In the genomic region with DNA sequence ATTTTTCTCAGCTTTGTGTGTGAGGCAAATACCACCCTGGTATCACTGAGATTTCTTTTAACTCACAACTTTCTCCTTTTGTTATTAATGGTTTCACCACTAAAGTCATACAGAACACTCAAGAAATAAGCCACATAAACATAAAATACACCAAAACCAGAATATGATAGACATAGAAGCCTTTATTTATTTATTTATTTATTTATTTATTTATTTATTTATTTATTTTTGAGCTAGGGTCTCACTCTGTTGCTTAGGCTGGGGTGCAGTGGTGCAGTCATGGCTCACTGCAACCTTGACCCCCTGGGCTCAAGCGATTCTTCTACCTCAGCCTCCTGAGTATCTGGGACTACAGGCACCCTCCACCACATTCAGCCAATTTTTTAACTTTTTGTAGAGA, we compare ENCODE assay signal across 30 cellular contexts. TPM values are rescaled to one million over a fixed set of nuclear protein-coding genes. Genes with fewer than 3 reads are reported as not detected.
"Had no signal": no experiment of that assay in that cellular context is flagged by ENCODE, and none has a peak within 500 bp of the region (broad histone marks: within the 10 kb centered on the region; RNA-seq: fewer than 3 reads in every experiment).

No MANE protein-coding gene starts in this region.

- ATAC-seq: stimulated activated effector memory CD8-positive, alpha-beta T cell treated with anti-CD3 and anti-CD28 coated beads, Interleukin-12 subunit alpha, Interleukin-12 subunit beta, amount 100 ng/mL, for 72 hours; stimulated activated memory B cell treated with anti-CD40 and anti-IgM and Interleukin-4, amounts not matched to agents 10 μg/mL and 1 μg/mL and 100 μg/mL, for 72 hours; stimulated activated naive B cell treated with anti-CD40 and anti-IgM and Interleukin-4, amounts not matched to agents 10 μg/mL and 1 μg/mL and 100 μg/mL, for 72 hours; stimulated activated naive CD8-positive, alpha-beta T cell treated with anti-CD3 and anti-CD28 coated beads, Interleukin-15, amount 100 ng/mL, for 72 hours; stimulated activated naive CD8-positive, alpha-beta T cell treated with anti-CD3 and anti-CD28 coated beads, Interleukin-15, Interleukin-2, amounts not matched to agents 100 U/mL and 50 U/mL, for 24 hours; upper lobe of right lung had no signal

- H3K4me1 ChIP-seq: stomach, suprapubic skin, testis, thyroid gland, tibial artery, tibial nerve, transverse colon, upper lobe of left lung, upper lobe of right lung, uterus, vagina had no signal

- H3K27me3 Mint-ChIP-seq: stimulated activated memory B cell treated with anti-CD40 and anti-IgM and Interleukin-4, amounts not matched to agents 10 μg/mL and 1 μg/mL and 100 μg/mL, for 72 hours; stimulated activated naive B cell treated with anti-CD40 and anti-IgM and Interleukin-4, amounts not matched to agents 10 μg/mL and 1 μg/mL and 100 μg/mL, for 72 hours; stimulated activated naive CD8-positive, alpha-beta T cell treated with anti-CD3 and anti-CD28 coated beads, Interleukin-15, amount 100 ng/mL, for 72 hours; stimulated activated naive CD8-positive, alpha-beta T cell treated with anti-CD3 and anti-CD28 coated beads, Interleukin-15, Interleukin-2, amounts not matched to agents 100 ng/mL and 50 ng/mL, for 24 hours; type B pancreatic cell had no signal

- H3K36me3 Mint-ChIP-seq: stimulated activated effector memory CD8-positive, alpha-beta T cell treated with anti-CD3 and anti-CD28 coated beads, Interleukin-12 subunit alpha, Interleukin-12 subunit beta, amount 100 ng/mL, for 72 hours; stimulated activated memory B cell treated with anti-CD40 and anti-IgM and Interleukin-4, amounts not matched to agents 10 μg/mL and 1 μg/mL and 100 μg/mL, for 72 hours; type B pancreatic cell had no signal

- H3K9me3 ChIP-seq: stomach, suprapubic skin, testis, thoracic aorta, thyroid gland, tibial artery, tibial nerve, transverse colon, upper lobe of left lung, upper lobe of right lung, uterus, vagina had no signal

- H3K36me3 ChIP-seq: stomach, suprapubic skin, thoracic aorta, thyroid gland, tibial artery, tibial nerve, transverse colon, upper lobe of left lung, upper lobe of right lung, uterus, vagina had no signal

- DNase-seq: stimulated activated CD4-positive, alpha-beta T cell treated with anti-CD3 and anti-CD28 coated beads, Interleukin-2, amount 100 ng/mL, for 48 hours; stimulated activated CD4-positive, alpha-beta T cell treated with anti-CD3 and anti-CD28 coated beads, Interleukin-4, amount 100 ng/mL, for 1 hour; stimulated activated CD4-positive, alpha-beta T cell treated with anti-CD3 and anti-CD28 coated beads, Interleukin-4, amount 100 ng/mL, for 24 hours; stimulated activated CD4-positive, alpha-beta T cell treated with anti-CD3 and anti-CD28 coated beads, Interleukin-4, amount 100 ng/mL, for 4 hours; stimulated activated CD8-positive, alpha-beta memory T cell treated with anti-CD3 and anti-CD28 coated beads, Interleukin-4, amount 100 ng/mL, for 48 hours; stimulated activated naive B cell treated with anti-CD40 and anti-IgM and Interleukin-4, amounts not matched to agents 10 μg/mL and 1 μg/mL and 100 μg/mL, for 72 hours; stimulated activated naive CD4-positive, alpha-beta T cell; stimulated activated naive CD4-positive, alpha-beta T cell treated with Interleukin-2 at 50 U/mL for 16 hours; stimulated activated naive CD8-positive, alpha-beta T cell treated with anti-CD3 and anti-CD28 coated beads, Interleukin-15, amount 100 ng/mL, for 72 hours; stimulated activated naive CD8-positive, alpha-beta T cell treated with anti-CD3 and anti-CD28 coated beads, Interleukin-15, Interleukin-2, amounts not matched to agents 100 U/mL and 50 U/mL, for 24 hours; stomach; substantia nigra; testis; thyroid gland; tibial artery; transverse colon; trophoblast cell; upper lobe of left lung; upper lobe of right lung; uterus had no signal

- H3K4me1 Mint-ChIP-seq: stimulated activated effector memory CD8-positive, alpha-beta T cell treated with anti-CD3 and anti-CD28 coated beads, Interleukin-12 subunit alpha, Interleukin-12 subunit beta, amount 100 ng/mL, for 72 hours; stimulated activated memory B cell treated with anti-CD40 and anti-IgM and Interleukin-4, amounts not matched to agents 10 μg/mL and 1 μg/mL and 100 μg/mL, for 72 hours; stimulated activated naive B cell treated with anti-CD40 and anti-IgM and Interleukin-4, amounts not matched to agents 10 μg/mL and 1 μg/mL and 100 μg/mL, for 72 hours; stimulated activated naive CD8-positive, alpha-beta T cell treated with anti-CD3 and anti-CD28 coated beads, Interleukin-15, amount 100 ng/mL, for 72 hours had no signal

- H3K4me3 ChIP-seq: stomach, suprapubic skin, testis, thoracic aorta, thyroid gland, tibial artery, tibial nerve, transverse colon, upper lobe of left lung, upper lobe of right lung, uterus, vagina had no signal

- H3K27ac ChIP-seq: stomach, suprapubic skin, testis, thoracic aorta, thyroid gland, tibial artery, tibial nerve, transverse colon, upper lobe of left lung, upper lobe of right lung, uterus, vagina had no signal

- H3K27ac Mint-ChIP-seq: stimulated activated effector memory CD8-positive, alpha-beta T cell treated with anti-CD3 and anti-CD28 coated beads, Interleukin-12 subunit alpha, Interleukin-12 subunit beta, amount 100 ng/mL, for 72 hours; stimulated activated memory B cell treated with anti-CD40 and anti-IgM and Interleukin-4, amounts not matched to agents 10 μg/mL and 1 μg/mL and 100 μg/mL, for 72 hours; stimulated activated naive B cell treated with anti-CD40 and anti-IgM and Interleukin-4, amounts not matched to agents 10 μg/mL and 1 μg/mL and 100 μg/mL, for 72 hours; stimulated activated naive CD8-positive, alpha-beta T cell treated with anti-CD3 and anti-CD28 coated beads, Interleukin-15, amount 100 ng/mL, for 72 hours; stimulated activated naive CD8-positive, alpha-beta T cell treated with anti-CD3 and anti-CD28 coated beads, Interleukin-15, Interleukin-2, amounts not matched to agents 100 ng/mL and 50 ng/mL, for 24 hours; type B pancreatic cell had no signal

- H3K4me3 Mint-ChIP-seq: stimulated activated effector memory CD8-positive, alpha-beta T cell treated with anti-CD3 and anti-CD28 coated beads, Interleukin-12 subunit alpha, Interleukin-12 subunit beta, amount 100 ng/mL, for 72 hours; stimulated activated memory B cell treated with anti-CD40 and anti-IgM and Interleukin-4, amounts not matched to agents 10 μg/mL and 1 μg/mL and 100 μg/mL, for 72 hours; stimulated activated naive B cell treated with anti-CD40 and anti-IgM and Interleukin-4, amounts not matched to agents 10 μg/mL and 1 μg/mL and 100 μg/mL, for 72 hours; stimulated activated naive CD8-positive, alpha-beta T cell treated with anti-CD3 and anti-CD28 coated beads, Interleukin-15, amount 100 ng/mL, for 72 hours; stimulated activated naive CD8-positive, alpha-beta T cell treated with anti-CD3 and anti-CD28 coated beads, Interleukin-15, Interleukin-2, amounts not matched to agents 100 ng/mL and 50 ng/mL, for 24 hours; type B pancreatic cell had no signal

- H3K9me3 Mint-ChIP-seq: stimulated activated effector memory CD8-positive, alpha-beta T cell treated with anti-CD3 and anti-CD28 coated beads, Interleukin-12 subunit alpha, Interleukin-12 subunit beta, amount 100 ng/mL, for 72 hours; stimulated activated memory B cell treated with anti-CD40 and anti-IgM and Interleukin-4, amounts not matched to agents 10 μg/mL and 1 μg/mL and 100 μg/mL, for 72 hours; stimulated activated naive CD8-positive, alpha-beta T cell treated with anti-CD3 and anti-CD28 coated beads, Interleukin-15, amount 100 ng/mL, for 72 hours; type B pancreatic cell had no signal

RNA-seq across cellular contexts. Expression of a gene that starts 12.5 kb away (rescaled TPM):
- polyA plus RNA-seq: stomach, urinary bladder had no signal

RNA-seq across cellular contexts. Expression of a gene that starts 29.0 kb away (rescaled TPM):
- polyA plus RNA-seq: stomach, urinary bladder had no signal

RNA-seq across cellular contexts. Expression of a gene that starts 45.4 kb away (rescaled TPM):
- polyA plus RNA-seq: stomach, thymus, urinary bladder had no signal

RNA-seq across cellular contexts. Expression of a gene that starts 53.5 kb away (rescaled TPM):
- polyA plus RNA-seq: stomach, thymus, urinary bladder had no signal
